ENCODE assay signal across 14 cellular contexts in the genomic region with DNA sequence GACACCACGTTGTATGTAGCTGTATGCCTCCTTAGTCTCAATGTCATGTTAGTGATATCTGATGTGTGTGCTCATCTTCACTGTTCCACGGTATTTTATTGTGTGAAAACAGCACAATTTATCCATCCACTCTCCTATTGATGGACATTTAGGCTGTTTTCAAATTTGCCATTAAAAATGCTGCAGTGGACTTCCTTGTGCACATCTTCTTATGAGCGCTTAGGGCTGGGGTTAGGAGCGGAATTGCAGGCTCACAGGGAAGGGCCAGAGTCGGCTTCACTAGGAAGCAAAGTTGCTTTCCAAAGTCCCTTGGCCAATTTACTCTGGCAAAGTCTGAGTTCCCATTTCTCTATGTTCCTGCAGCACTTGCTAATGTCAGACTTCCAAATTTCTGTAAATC.
A peak's percentile ranks its signal among the peaks of the same experiment; 100 is the strongest.
DNase-seq lines count a peak whose midpoint lies in the region; ATAC-seq and TF ChIP-seq lines count a peak whose summit lies in the region.
"Had no signal": no experiment of that assay in that cellular context is flagged by ENCODE, and none has a peak within 500 bp of the region (broad histone marks: within the 10 kb centered on the region; RNA-seq: fewer than 3 reads in every experiment).

No MANE protein-coding gene starts in this region.

- H4K20me1 ChIP-seq in PC-3 (ENCODE audit: low read length) = no peaks in the 10 kb centered on the region

- H3K27ac Mint-ChIP-seq in stimulated activated naive CD8-positive, alpha-beta T cell treated with anti-CD3 and anti-CD28 coated beads, Interleukin-15, amount 100 ng/mL, for 72 hours = no peak overlapping the region
- no peak overlapping the region for H3K27ac Mint-ChIP-seq in activated naive CD4-positive, alpha-beta T cell treated with anti-CD3 and anti-CD28 coated beads for 36 hours

- H3K9me2 ChIP-seq in PC-3 (replicated peaks; ENCODE audit: low read length) = no peaks in the 10 kb centered on the region

- H3K4me1 Mint-ChIP-seq in stimulated activated naive CD8-positive, alpha-beta T cell treated with anti-CD3 and anti-CD28 coated beads, Interleukin-15, amount 100 ng/mL, for 72 hours = no peaks in the 10 kb centered on the region
- no peaks in the 10 kb centered on the region for H3K4me1 Mint-ChIP-seq in activated naive CD4-positive, alpha-beta T cell treated with anti-CD3 and anti-CD28 coated beads for 36 hours (ENCODE audit: low read depth)
- H3K4me1 Mint-ChIP-seq: CD8-positive, alpha-beta memory T cell had no signal

- DNase-seq in stimulated activated naive CD8-positive, alpha-beta T cell treated with anti-CD3 and anti-CD28 coated beads, Interleukin-15, Interleukin-2, amounts not matched to agents 100 U/mL and 50 U/mL, for 24 hours = peak; percentile 1
- DNase-seq in stimulated activated naive CD8-positive, alpha-beta T cell treated with anti-CD3 and anti-CD28 coated beads, Interleukin-15, amount 100 ng/mL, for 72 hours = no peak
- DNase-seq in PC-3 (no peak), posterior vena cava (ENCODE audit: low spot score) (peak; percentile 17), NCI-H524 treated with DMSO at 0.1 percent for 48 hours (lab: John Stamatoyannopoulos, UW) (no peak)
- no peak for DNase-seq in activated naive CD4-positive, alpha-beta T cell treated with anti-CD3 and anti-CD28 coated beads for 36 hours
- DNase-seq: ACHN; BE2C; C1 segment of cervical spinal cord; CD4-positive, CD25-positive, alpha-beta regulatory T cell; COR-L47; GM23248 had no signal

- H3K4me1 ChIP-seq in PC-3 (ENCODE audit: insufficient read depth, low read length) = peaks cover 36% of the 10 kb centered on the region

- BruUV-seq in PC-3 (replicated peaks; lab: Mats Ljungman, UMichigan) = no TSS peak

- H3K27me3 Mint-ChIP-seq in stimulated activated naive CD8-positive, alpha-beta T cell treated with anti-CD3 and anti-CD28 coated beads, Interleukin-15, amount 100 ng/mL, for 72 hours = no peaks in the 10 kb centered on the region
- H3K27me3 Mint-ChIP-seq in activated naive CD4-positive, alpha-beta T cell treated with anti-CD3 and anti-CD28 coated beads for 36 hours (ENCODE audit: low read depth) = no peaks in the 10 kb centered on the region

- intact Hi-C loops in PC-3 (cut with micrococcal nuclease) (loop anchor here (5.0 kb wide), 3 partner anchors 67 to 268 kb away; no protein-coding TSS in a partner anchor), posterior vena cava (cut with DNase I) (no loop called here)
- intact Hi-C loops in activated naive CD4-positive, alpha-beta T cell treated with anti-CD3 and anti-CD28 coated beads for 36 hours (cut with micrococcal nuclease) = no loop called here

- no peaks in the 10 kb centered on the region for H3K79me2 ChIP-seq in PC-3 (ENCODE audit: low read length)

- no peak for ATAC-seq in stimulated activated naive CD8-positive, alpha-beta T cell treated with anti-CD3 and anti-CD28 coated beads, Interleukin-15, Interleukin-2, amounts not matched to agents 100 U/mL and 50 U/mL, for 24 hours
- ATAC-seq in stimulated activated naive CD8-positive, alpha-beta T cell treated with anti-CD3 and anti-CD28 coated beads, Interleukin-15, amount 100 ng/mL, for 72 hours = no peak
- ATAC-seq in PC-3 = no peak
- ATAC-seq: HepG2 had no signal

- H3K9me3 ChIP-seq in PC-3 (ENCODE audit: low read length) = no peaks in the 10 kb centered on the region
- H3K9me3 ChIP-seq: BE2C had no signal

- peak overlapping the region; percentile 88 for H3K27ac ChIP-seq in PC-3 (ENCODE audit: low read length)
- H3K27ac ChIP-seq: GM23248 had no signal

- H3K36me3 ChIP-seq in PC-3 (ENCODE audit: low read depth, low read length) = peaks cover 5% of the 10 kb centered on the region; the same call in 1 of the 2 replicates
- H3K36me3 ChIP-seq: BE2C had no signal

- CTCF ChIA-PET in PC-3 (lab: Charles Lee) = no interaction called here
- CTCF ChIA-PET in activated naive CD4-positive, alpha-beta T cell treated with anti-CD3 and anti-CD28 coated beads for 36 hours (lab: Charles Lee) = no interaction called here

- H3K4me3 Mint-ChIP-seq in stimulated activated naive CD8-positive, alpha-beta T cell treated with anti-CD3 and anti-CD28 coated beads, Interleukin-15, amount 100 ng/mL, for 72 hours = no peak overlapping the region
- no peak overlapping the region for H3K4me3 Mint-ChIP-seq in activated naive CD4-positive, alpha-beta T cell treated with anti-CD3 and anti-CD28 coated beads for 36 hours
- H3K4me3 Mint-ChIP-seq: CD4-positive, CD25-positive, alpha-beta regulatory T cell; CD8-positive, alpha-beta memory T cell had no signal

- H2AFZ ChIP-seq in PC-3 (ENCODE audit: low read length) = no peak overlapping the region
- H2AFZ ChIP-seq: GM23248 had no signal

- H3K36me3 Mint-ChIP-seq in activated naive CD4-positive, alpha-beta T cell treated with anti-CD3 and anti-CD28 coated beads for 36 hours (ENCODE audit: low read depth) = no peaks in the 10 kb centered on the region
- H3K36me3 Mint-ChIP-seq: CD4-positive, CD25-positive, alpha-beta regulatory T cell; CD8-positive, alpha-beta memory T cell had no signal

- POLR2A ChIA-PET in PC-3 (lab: Charles Lee; ENCODE audit: unreplicated experiment) = no interaction called here

- peak overlapping the region; percentile 73; the same call in 1 of the 2 replicates for H3K4me2 ChIP-seq in PC-3 (ENCODE audit: low read length)

- no peaks in the 10 kb centered on the region for H3K9me3 Mint-ChIP-seq in stimulated activated naive CD8-positive, alpha-beta T cell treated with anti-CD3 and anti-CD28 coated beads, Interleukin-15, amount 100 ng/mL, for 72 hours
- peaks cover 8% of the 10 kb centered on the region for H3K9me3 Mint-ChIP-seq in activated naive CD4-positive, alpha-beta T cell treated with anti-CD3 and anti-CD28 coated beads for 36 hours
- H3K9me3 Mint-ChIP-seq: CD4-positive, CD25-positive, alpha-beta regulatory T cell; CD8-positive, alpha-beta memory T cell had no signal

- no peaks in the 10 kb centered on the region for H3F3A ChIP-seq in PC-3 (ENCODE audit: low read length, unreplicated experiment)

- 0 out of 2 replicates have a peak overlapping the region, but pooled peaks have one; percentile 3 for H3K9ac ChIP-seq in PC-3 (ENCODE audit: low read length)
- H3K9ac ChIP-seq: GM23248 had no signal

- H3K27me3 ChIP-seq in PC-3 (ENCODE audit: low read length) = no peaks in the 10 kb centered on the region
- H3K27me3 ChIP-seq: BE2C had no signal

- no peak overlapping the region for H3K4me3 ChIP-seq in PC-3 (ENCODE audit: low read length)
- H3K4me3 ChIP-seq: GM23248 had no signal

- no peak for TF ChIP-seq CTCF in PC-3 (conservative IDR thresholded peaks at IDR 0.05; ENCODE audit: low read depth, low read length)

Comparison
In these comparisons a context has a peak if more than half of its experiments do, and no peak if none do; other contexts are left out.
1. DNase-seq: peak in stimulated activated naive CD8-positive, alpha-beta T cell treated with anti-CD3 and anti-CD28 coated beads, Interleukin-15, Interleukin-2, amounts not matched to agents 100 U/mL and 50 U/mL, for 24 hours (single experiment) and posterior vena cava (single experiment); none in stimulated activated naive CD8-positive, alpha-beta T cell treated with anti-CD3 and anti-CD28 coated beads, Interleukin-15, amount 100 ng/mL, for 72 hours (0 of 2), PC-3 (single experiment), NCI-H524 treated with DMSO at 0.1 percent for 48 hours (single experiment) and activated naive CD4-positive, alpha-beta T cell treated with anti-CD3 and anti-CD28 coated beads for 36 hours (single experiment).